1 cellular context compared by ENCODE assay signal in genomic region chr1:162736184-162736583, GRCh38.
TF ChIP-seq lines count a peak whose summit lies in the region.

No MANE protein-coding gene starts in this region.

TF ChIP-seq in GM12878, 131 proteins besides CTCF, POLR2A, EP300 and RAD21 (continued from another document):
- no peak for TF ChIP-seq SMARCA5 (IDR thresholded peaks at IDR 0.05)
